24 cellular contexts compared by ENCODE assay signal in genomic region chr4:170674176-170674575, GRCh38.
"Had no signal": no experiment of that assay in that cellular context is flagged by ENCODE, and none has a peak within 500 bp of the region (broad histone marks: within the 10 kb centered on the region; RNA-seq: fewer than 3 reads in every experiment).

No MANE protein-coding gene starts in this region.

- H3K4me3 Mint-ChIP-seq: immature natural killer cell, natural killer cell, type B pancreatic cell had no signal

- H3K4me1 ChIP-seq: body of pancreas, left lung, sigmoid colon, testis, vagina had no signal

- H3K27ac ChIP-seq: body of pancreas, left lung, sigmoid colon, testis, vagina had no signal

- DNase-seq: activated CD4-positive, alpha-beta T cell treated with anti-CD3 and anti-CD28 coated beads for 4 hours; activated CD4-positive, alpha-beta T cell treated with anti-CD3 and anti-CD28 coated beads, Interleukin-2, amount 50 U/mL, for 48 hours; activated CD4-positive, CD25-positive, alpha-beta regulatory T cell; activated CD8-positive, alpha-beta memory T cell treated with anti-CD3 and anti-CD28 coated beads, Interleukin-2, amount 50 U/mL, for 48 hours; activated naive CD4-positive, alpha-beta T cell treated with Interleukin-2 at 50 U/mL for 16 hours; activated T-cell treated with anti-CD3 and anti-CD28 coated beads, Interleukin-2, amount 50 U/mL, for 48 hours; anterior cingulate cortex; body of pancreas; foreskin melanocyte; immature natural killer cell; kidney glomerular epithelial cell; left lung; midbrain; natural killer cell; retina; sigmoid colon; stimulated activated CD4-positive, alpha-beta T cell treated with anti-CD3 and anti-CD28 coated beads, Interleukin-4, amount 100 ng/mL, for 1 hour; stimulated activated naive CD4-positive, alpha-beta T cell; T1000; testis had no signal

- H3K27me3 Mint-ChIP-seq: progenitor cell of endocrine pancreas, type B pancreatic cell had no signal

- H3K36me3 ChIP-seq: left lung, sigmoid colon, vagina had no signal

- H3K9me3 ChIP-seq: body of pancreas, sigmoid colon, testis, vagina had no signal

- H3K27ac Mint-ChIP-seq: immature natural killer cell, natural killer cell, progenitor cell of endocrine pancreas, type B pancreatic cell had no signal

- H3K4me1 Mint-ChIP-seq: natural killer cell had no signal

- H3K27me3 ChIP-seq: body of pancreas, left lung, sigmoid colon, testis, vagina had no signal

- H3K4me3 ChIP-seq: body of pancreas, left lung, lung, sigmoid colon, testis, vagina had no signal

- H3K36me3 Mint-ChIP-seq: immature natural killer cell, natural killer cell, type B pancreatic cell had no signal

- ATAC-seq: body of pancreas, left lung, natural killer cell had no signal
